Comparison of ENCODE assay signal across 12 cellular contexts in genomic region chr2:232439758-232440135, GRCh38. TPM values are rescaled to one million over a fixed set of nuclear protein-coding genes. Genes with fewer than 3 reads are reported as not detected.
DNase-seq lines count a peak whose midpoint lies in the region; ATAC-seq and TF ChIP-seq lines count a peak whose summit lies in the region.
"Had no signal": no experiment of that assay in that cellular context is flagged by ENCODE, and none has a peak within 500 bp of the region (broad histone marks: within the 10 kb centered on the region; RNA-seq: fewer than 3 reads in every experiment).

No MANE protein-coding gene starts in this region.

- BruUV-seq in PC-9 (replicated peaks; lab: Mats Ljungman, UMichigan) = no TSS peak

- ATAC-seq in activated naive CD8-positive, alpha-beta T cell treated with anti-CD3 and anti-CD28 coated beads, Interleukin-2, amount 10 ng/mL, durations not matched to agents 7 days and 5 days (ENCODE audit: low read depth) = no peak
- ATAC-seq in activated naive CD8-positive, alpha-beta T cell treated with anti-CD3 and anti-CD28 coated beads, Interleukin-2, amount 50 U/mL, for 24 hours = no peak
- ATAC-seq in stimulated activated naive B cell treated with anti-CD40 and anti-IgM and Interleukin-4, amounts not matched to agents 10 μg/mL and 1 μg/mL and 100 μg/mL, for 72 hours (replicated peaks) = no peak
- ATAC-seq in HG02678 (IDR thresholded peaks at IDR 0.05; ENCODE audit: unreplicated experiment) = no peak
- ATAC-seq in GM18873 (IDR thresholded peaks at IDR 0.05; ENCODE audit: low FRiP score, unreplicated experiment) = no peak

- peaks cover 10% of the 10 kb centered on the region for H3K4me1 ChIP-seq in PC-9 (replicated peaks; ENCODE audit: insufficient read depth)

- H3K27ac Mint-ChIP-seq in activated naive CD8-positive, alpha-beta T cell treated with anti-CD3 and anti-CD28 coated beads, Interleukin-2, amount 10 ng/mL, durations not matched to agents 7 days and 5 days = no peak overlapping the region
- no peak overlapping the region for H3K27ac Mint-ChIP-seq in activated naive CD8-positive, alpha-beta T cell treated with anti-CD3 and anti-CD28 coated beads, Interleukin-2, amount 50 U/mL, for 24 hours
- H3K27ac Mint-ChIP-seq in glutamatergic neuron (ENCODE audit: unreplicated experiment) = no peak overlapping the region
- peak overlapping the region; percentile 33 for H3K27ac Mint-ChIP-seq in stimulated activated naive B cell treated with anti-CD40 and anti-IgM and Interleukin-4, amounts not matched to agents 10 μg/mL and 1 μg/mL and 100 μg/mL, for 72 hours

- H3K4me2 ChIP-seq in PC-9 = no peak overlapping the region

- H3K36me3 Mint-ChIP-seq in activated naive CD8-positive, alpha-beta T cell treated with anti-CD3 and anti-CD28 coated beads, Interleukin-2, amount 10 ng/mL, durations not matched to agents 7 days and 5 days = no peaks in the 10 kb centered on the region
- no peaks in the 10 kb centered on the region for H3K36me3 Mint-ChIP-seq in activated naive CD8-positive, alpha-beta T cell treated with anti-CD3 and anti-CD28 coated beads, Interleukin-2, amount 50 U/mL, for 24 hours (ENCODE audit: low read depth)
- no peaks in the 10 kb centered on the region for H3K36me3 Mint-ChIP-seq in glutamatergic neuron (ENCODE audit: unreplicated experiment)
- H3K36me3 Mint-ChIP-seq in stimulated activated naive B cell treated with anti-CD40 and anti-IgM and Interleukin-4, amounts not matched to agents 10 μg/mL and 1 μg/mL and 100 μg/mL, for 72 hours = no peaks in the 10 kb centered on the region

- TF ChIP-seq CTCF in PC-9 (conservative IDR thresholded peaks at IDR 0.05) (peak; percentile 60), glutamatergic neuron (IDR thresholded peaks at IDR 0.05; ENCODE audit: partially characterized antibody, unreplicated experiment) (peak; percentile 62)

- POLR2A ChIA-PET in activated naive CD8-positive, alpha-beta T cell treated with anti-CD3 and anti-CD28 coated beads, Interleukin-2, amount 10 ng/mL, durations not matched to agents 7 days and 5 days (lab: Charles Lee) = no interaction called here
- POLR2A ChIA-PET in PC-9 (lab: Charles Lee; ENCODE audit: unreplicated experiment) = interaction anchor here (0.7 kb wide), 1 partner anchor 767 kb away, joined by 3 read pairs; no protein-coding TSS in a partner anchor

- no peaks in the 10 kb centered on the region for H3K36me3 ChIP-seq in PC-9 (ENCODE audit: low read depth)
- H3K36me3 ChIP-seq: gastroesophageal sphincter had no signal

- no peaks in the 10 kb centered on the region for H3K9me3 Mint-ChIP-seq in activated naive CD8-positive, alpha-beta T cell treated with anti-CD3 and anti-CD28 coated beads, Interleukin-2, amount 10 ng/mL, durations not matched to agents 7 days and 5 days
- H3K9me3 Mint-ChIP-seq in activated naive CD8-positive, alpha-beta T cell treated with anti-CD3 and anti-CD28 coated beads, Interleukin-2, amount 50 U/mL, for 24 hours = no peaks in the 10 kb centered on the region
- H3K9me3 Mint-ChIP-seq in glutamatergic neuron (ENCODE audit: unreplicated experiment) = peaks cover 2% of the 10 kb centered on the region
- no peaks in the 10 kb centered on the region for H3K9me3 Mint-ChIP-seq in stimulated activated naive B cell treated with anti-CD40 and anti-IgM and Interleukin-4, amounts not matched to agents 10 μg/mL and 1 μg/mL and 100 μg/mL, for 72 hours

- no peak overlapping the region for H3K4me3 Mint-ChIP-seq in activated naive CD8-positive, alpha-beta T cell treated with anti-CD3 and anti-CD28 coated beads, Interleukin-2, amount 10 ng/mL, durations not matched to agents 7 days and 5 days
- H3K4me3 Mint-ChIP-seq in activated naive CD8-positive, alpha-beta T cell treated with anti-CD3 and anti-CD28 coated beads, Interleukin-2, amount 50 U/mL, for 24 hours = no peak overlapping the region
- no peak overlapping the region for H3K4me3 Mint-ChIP-seq in glutamatergic neuron (ENCODE audit: unreplicated experiment)
- no peak overlapping the region for H3K4me3 Mint-ChIP-seq in stimulated activated naive B cell treated with anti-CD40 and anti-IgM and Interleukin-4, amounts not matched to agents 10 μg/mL and 1 μg/mL and 100 μg/mL, for 72 hours

- H3K4me3 ChIP-seq in PC-9 = no peak overlapping the region
- H3K4me3 ChIP-seq: gastroesophageal sphincter had no signal

- no peaks in the 10 kb centered on the region for H3K9me3 ChIP-seq in PC-9 (ENCODE audit: insufficient read depth, low read depth)
- H3K9me3 ChIP-seq: gastroesophageal sphincter had no signal

- H3F3A ChIP-seq in PC-9 (ENCODE audit: insufficient read depth, low read depth) = no peaks in the 10 kb centered on the region

- H3K27me3 ChIP-seq in PC-9 (ENCODE audit: insufficient read depth, low read depth) = no peaks in the 10 kb centered on the region

- no peaks in the 10 kb centered on the region for H3K9me2 ChIP-seq in PC-9 (ENCODE audit: insufficient read depth)

- no peaks in the 10 kb centered on the region for H3K27me3 Mint-ChIP-seq in activated naive CD8-positive, alpha-beta T cell treated with anti-CD3 and anti-CD28 coated beads, Interleukin-2, amount 10 ng/mL, durations not matched to agents 7 days and 5 days
- no peaks in the 10 kb centered on the region for H3K27me3 Mint-ChIP-seq in activated naive CD8-positive, alpha-beta T cell treated with anti-CD3 and anti-CD28 coated beads, Interleukin-2, amount 50 U/mL, for 24 hours
- peaks cover 16% of the 10 kb centered on the region for H3K27me3 Mint-ChIP-seq in glutamatergic neuron (ENCODE audit: unreplicated experiment)
- peaks cover 0 to 36% of the 10 kb centered on the region in 2 donors for H3K27me3 Mint-ChIP-seq in stimulated activated naive B cell treated with anti-CD40 and anti-IgM and Interleukin-4, amounts not matched to agents 10 μg/mL and 1 μg/mL and 100 μg/mL, for 72 hours

- H2AFZ ChIP-seq in PC-9 = no peak overlapping the region

- no peaks in the 10 kb centered on the region for H3K79me2 ChIP-seq in PC-9 (ENCODE audit: low read depth)

- intact Hi-C loops in PC-9 (cut with micrococcal nuclease; ENCODE audit: unreplicated experiment) = loop anchor here (1.0 to 5.0 kb wide), 8 partner anchors 52 to 637 kb away; partner anchors contain the start of gene NPPC

- DNase-seq in activated naive CD8-positive, alpha-beta T cell treated with anti-CD3 and anti-CD28 coated beads, Interleukin-2, amount 10 ng/mL, durations not matched to agents 7 days and 5 days = peak; percentile 38
- DNase-seq in activated naive CD8-positive, alpha-beta T cell treated with anti-CD3 and anti-CD28 coated beads, Interleukin-2, amount 50 U/mL, for 24 hours = no peak
- DNase-seq in PC-9 (no peak), glutamatergic neuron (peak; percentile 11), ureter (ENCODE audit: low spot score) (no peak)
- DNase-seq in stimulated activated naive B cell treated with anti-CD40 and anti-IgM and Interleukin-4, amounts not matched to agents 10 μg/mL and 1 μg/mL and 100 μg/mL, for 72 hours = no peak

- no peaks in the 10 kb centered on the region for H4K20me1 ChIP-seq in PC-9 (ENCODE audit: insufficient read depth)

- peaks cover 5% of the 10 kb centered on the region for H3K4me1 Mint-ChIP-seq in activated naive CD8-positive, alpha-beta T cell treated with anti-CD3 and anti-CD28 coated beads, Interleukin-2, amount 10 ng/mL, durations not matched to agents 7 days and 5 days
- H3K4me1 Mint-ChIP-seq in activated naive CD8-positive, alpha-beta T cell treated with anti-CD3 and anti-CD28 coated beads, Interleukin-2, amount 50 U/mL, for 24 hours = no peaks in the 10 kb centered on the region
- no peaks in the 10 kb centered on the region for H3K4me1 Mint-ChIP-seq in glutamatergic neuron (ENCODE audit: low read depth, unreplicated experiment)
- H3K4me1 Mint-ChIP-seq in stimulated activated naive B cell treated with anti-CD40 and anti-IgM and Interleukin-4, amounts not matched to agents 10 μg/mL and 1 μg/mL and 100 μg/mL, for 72 hours = peaks cover 7 to 14% of the 10 kb centered on the region in 2 donors

- CTCF ChIA-PET in PC-9 (lab: Charles Lee) = interaction anchor here (0.6 to 0.7 kb wide), 4 partner anchors 477 to 835 kb away, joined by 4 to 8 read pairs (median 6); no protein-coding TSS in a partner anchor

- no peak overlapping the region for H3K27ac ChIP-seq in PC-9
- H3K27ac ChIP-seq: gastroesophageal sphincter, HL-60 had no signal

RNA-seq across cellular contexts. Expression of gene ALPI, which starts 16.2 kb away (rescaled TPM):
- not detected for total RNA-seq in activated naive CD8-positive, alpha-beta T cell treated with anti-CD3 and anti-CD28 coated beads, Interleukin-2, amount 10 ng/mL, durations not matched to agents 7 days and 5 days
- total RNA-seq in PC-9 (2021) = not detected in 2 replicates
- not detected for total RNA-seq in glutamatergic neuron (ENCODE audit: unreplicated experiment)
- total RNA-seq in ureter = not detected
- total RNA-seq: dermis microvascular lymphatic vessel endothelial cell, gastroesophageal sphincter, RPMI7951 had no signal

RNA-seq across cellular contexts. Expression of gene ALPG, which starts 33.1 kb away (rescaled TPM):
- not detected for total RNA-seq in activated naive CD8-positive, alpha-beta T cell treated with anti-CD3 and anti-CD28 coated beads, Interleukin-2, amount 10 ng/mL, durations not matched to agents 7 days and 5 days
- total RNA-seq in PC-9 (2021) (0.76 and 1.2 TPM in 2 replicates), glutamatergic neuron (ENCODE audit: unreplicated experiment) (2.4 TPM), ureter (not detected)
- total RNA-seq: dermis microvascular lymphatic vessel endothelial cell, gastroesophageal sphincter, RPMI7951 had no signal

RNA-seq across cellular contexts. Expression of gene ECEL1, which starts 47.9 kb away (rescaled TPM):
- total RNA-seq in activated naive CD8-positive, alpha-beta T cell treated with anti-CD3 and anti-CD28 coated beads, Interleukin-2, amount 10 ng/mL, durations not matched to agents 7 days and 5 days = not detected
- total RNA-seq in PC-9 (2021) (not detected in 2 replicates), glutamatergic neuron (ENCODE audit: unreplicated experiment) (2.3 TPM), ureter (0.39 TPM)
- total RNA-seq: dermis microvascular lymphatic vessel endothelial cell, RPMI7951 had no signal

Comparison
In these comparisons a context has a peak if more than half of its experiments do, and no peak if none do; other contexts are left out.
1. DNase-seq: peak in activated naive CD8-positive, alpha-beta T cell treated with anti-CD3 and anti-CD28 coated beads, Interleukin-2, amount 10 ng/mL, durations not matched to agents 7 days and 5 days (single experiment) and glutamatergic neuron (single experiment); none in activated naive CD8-positive, alpha-beta T cell treated with anti-CD3 and anti-CD28 coated beads, Interleukin-2, amount 50 U/mL, for 24 hours (single experiment), PC-9 (0 of 2), stimulated activated naive B cell treated with anti-CD40 and anti-IgM and Interleukin-4, amounts not matched to agents 10 μg/mL and 1 μg/mL and 100 μg/mL, for 72 hours (single experiment) and ureter (single experiment).